8 cellular contexts compared by ENCODE assay signal in genomic region chr1:85576642-85577420, GRCh38. TPM values are rescaled to one million over a fixed set of nuclear protein-coding genes. Genes with fewer than 3 reads are reported as not detected.
DNase-seq lines count a peak whose midpoint lies in the region; TF ChIP-seq lines count a peak whose summit lies in the region.

No MANE protein-coding gene starts in this region.

- H3K79me2 ChIP-seq in Loucy (ENCODE audit: insufficient read depth, low read length): no peaks in the 10 kb centered on the region

- TF ChIP-seq CTCF in Loucy (conservative IDR thresholded peaks at IDR 0.05; ENCODE audit: low read length) (peak; percentile 56), WI38 (IDR thresholded peaks at IDR 0.05; ENCODE audit: low read depth, low read length) (peak; percentile 51), thyroid gland (IDR thresholded peaks at IDR 0.05) (peak; percentile 49 to 82 (median 78))

- no peaks in the 10 kb centered on the region for H4K20me1 ChIP-seq in Loucy (ENCODE audit: insufficient read depth, low read length, poor library complexity, severe bottlenecking)

- peak overlapping the region; percentile 71 for H3K9ac ChIP-seq in Loucy (ENCODE audit: low read depth, low read length, poor library complexity, severe bottlenecking)
- H3K9ac ChIP-seq in mucosa of rectum (ENCODE audit: low read depth in 1 of 2, low read length in 2 of 2): peak overlapping the region; percentile 71 to 88

- H3K27me3 ChIP-seq in Loucy (ENCODE audit: insufficient read depth, low read length, poor library complexity, severe bottlenecking) (peaks cover 8% of the 10 kb centered on the region), esophagus (ENCODE audit: control insufficient read depth in 1 of 2, insufficient read depth in 2 of 2, low read length in 2 of 2) (no peaks in the 10 kb centered on the region), mucosa of rectum (ENCODE audit: control insufficient read depth in 2 of 2, insufficient read depth in 2 of 2, low read length in 2 of 2) (peaks cover 8 to 25% of the 10 kb centered on the region in 2 donors), thyroid gland (no peaks in the 10 kb centered on the region)

- H3F3A ChIP-seq in Loucy (ENCODE audit: low read depth): no peaks in the 10 kb centered on the region

- H3K4me3 ChIP-seq in Loucy (ENCODE audit: low read length, poor library complexity, severe bottlenecking) (peak overlapping the region; percentile 86), WI38 (ENCODE audit: low read depth, low read length) (peak overlapping the region; percentile 64), esophagus (ENCODE audit: low read depth in 1 of 2, low read length in 2 of 2) (peak overlapping the region; percentile 53), mucosa of rectum (ENCODE audit: low read length in 2 of 2) (peak overlapping the region; percentile 66 to 70), thyroid gland (replicated peaks in 1 of 3) (peak overlapping the region; percentile 56 to 66 (median 66))

- 0 to 1% methylated on average over 72 to 90 of the region's 90 CpGs for WGBS in esophagus, 2 donors
- 0% methylated on average over 20 to 28 of the region's 90 CpGs for WGBS in thyroid gland, 2 donors

- peak; percentile 29 for DNase-seq in activated naive CD4-positive, alpha-beta T cell treated with Interleukin-2 at 50 U/mL for 16 hours
- no peak for DNase-seq in activated naive CD4-positive, alpha-beta T cell (lab: John Stamatoyannopoulos, UW)
- peak; percentile 88 for DNase-seq in HCEC 1CT
- peak; percentile 82 to 86 for DNase-seq in thyroid gland

- peak overlapping the region; percentile 76 for H3K4me2 ChIP-seq in Loucy (ENCODE audit: low read depth, low read length, poor library complexity, severe bottlenecking)

- H3K27ac ChIP-seq in esophagus (ENCODE audit: low read depth in 2 of 2, low read length in 1 of 2) (peak overlapping the region; percentile 89 to 91), mucosa of rectum (ENCODE audit: low read depth in 2 of 2, low read length in 2 of 2) (peak overlapping the region; percentile 82 to 88), thyroid gland (peak overlapping the region; percentile 94 to 99 (median 99))

- no peaks in the 10 kb centered on the region for H3K36me3 ChIP-seq in Loucy (ENCODE audit: insufficient read depth, low read length)
- H3K36me3 ChIP-seq in esophagus (ENCODE audit: control insufficient read depth in 2 of 2, insufficient read depth in 2 of 2, low read length in 1 of 2): no peaks in the 10 kb centered on the region
- H3K36me3 ChIP-seq in mucosa of rectum (ENCODE audit: control insufficient read depth in 2 of 2, insufficient read depth in 2 of 2, low read length in 2 of 2): no peaks in the 10 kb centered on the region
- no peaks in the 10 kb centered on the region for H3K36me3 ChIP-seq in thyroid gland

- no peaks in the 10 kb centered on the region for H3K9me2 ChIP-seq in Loucy (replicated peaks; ENCODE audit: low read depth, low read length)

- H3K4me1 ChIP-seq in Loucy (ENCODE audit: insufficient read depth, low read length, poor library complexity, severe bottlenecking): peaks cover 5% of the 10 kb centered on the region
- peaks cover 3 to 9% of the 10 kb centered on the region in 2 donors for H3K4me1 ChIP-seq in esophagus (ENCODE audit: control insufficient read depth in 2 of 2, insufficient read depth in 2 of 2, low read length in 1 of 2)
- H3K4me1 ChIP-seq in mucosa of rectum (ENCODE audit: control insufficient read depth in 2 of 2, insufficient read depth in 2 of 2, low read length in 2 of 2): peaks cover 12 to 20% of the 10 kb centered on the region in 2 donors
- H3K4me1 ChIP-seq in thyroid gland: peaks cover 9 to 12% of the 10 kb centered on the region in 2 donors

- peak overlapping the region; percentile 97 for H2AFZ ChIP-seq in Loucy (ENCODE audit: low read length)

- no peaks in the 10 kb centered on the region for H3K9me3 ChIP-seq in Loucy (ENCODE audit: insufficient read depth, low read depth, low read length)
- H3K9me3 ChIP-seq in esophagus (ENCODE audit: control insufficient read depth in 2 of 2, insufficient read depth in 1 of 2, low read depth in 1 of 2, low read length in 1 of 2): no peaks in the 10 kb centered on the region
- H3K9me3 ChIP-seq in mucosa of rectum (ENCODE audit: control insufficient read depth in 2 of 2, low read length in 2 of 2): no peaks in the 10 kb centered on the region
- no peaks in the 10 kb centered on the region for H3K9me3 ChIP-seq in thyroid gland

- peak in 1 of 2 donors; percentile 84 for TF ChIP-seq POLR2A in thyroid gland (IDR thresholded peaks at IDR 0.05)

- intact Hi-C loops in thyroid gland (cut with DNase I): no loop called here

RNA-seq across cellular contexts. Expression of gene CCN1, which starts 3.7 kb away (rescaled TPM):
- polyA plus RNA-seq in esophagus: 1 to 10 TPM; 9.3 to 9.4 TPM
- 10 to 100 TPM; 20.6 to 63.4 (median 47.6) TPM for total RNA-seq in thyroid gland

Comparison
In these comparisons a context has a peak if more than half of its experiments do, and no peak if none do; other contexts are left out.
1. DNase-seq: peak in activated naive CD4-positive, alpha-beta T cell treated with Interleukin-2 at 50 U/mL for 16 hours (single experiment), HCEC 1CT (single experiment) and thyroid gland (2 of 2); none in activated naive CD4-positive, alpha-beta T cell (0 of 4).
2. Peak in every context shown above with its lines, with median percentiles within 50 percentile points of each other: H3K4me3 ChIP-seq, CTCF ChIP-seq and H3K27ac ChIP-seq.